ENCODE assay signal across 8 cellular contexts in genomic region chr5:141513627-141514329, GRCh38. TPM values are rescaled to one million over a fixed set of nuclear protein-coding genes. Genes with fewer than 3 reads are reported as not detected.
DNase-seq lines count a peak whose midpoint lies in the region; ATAC-seq and TF ChIP-seq lines count a peak whose summit lies in the region.

No MANE protein-coding gene starts in this region.

- WGBS in right lobe of liver (ENCODE audit: insufficient coverage, low coverage, low lambda C conversion rate, missing lambda C conversion rate), result 19% methylated on average over 13 of the region's 29 CpGs

- no peaks in the 10 kb centered on the region for H3K9me3 ChIP-seq in right lobe of liver

- H3K4me1 ChIP-seq in right lobe of liver, result peaks cover 0 to 11% (median 0%) of the 10 kb centered on the region in 4 donors

- peak; percentile 35 for ATAC-seq in GM21447 (IDR thresholded peaks at IDR 0.05; ENCODE audit: unreplicated experiment)
- peak; percentile 43 to 56 (median 46) for ATAC-seq in right lobe of liver
- ATAC-seq in GM19035 (IDR thresholded peaks at IDR 0.05; ENCODE audit: unreplicated experiment), result no peak

- TF ChIP-seq CTCF in BJ (IDR thresholded peaks at IDR 0.05; ENCODE audit: insufficient read depth, low read depth, low read length) (no peak), right lobe of liver (IDR thresholded peaks at IDR 0.05) (no peak)

- H3K27me3 ChIP-seq in BJ (ENCODE audit: control insufficient read depth, insufficient read depth, low read length) (no peaks in the 10 kb centered on the region), right lobe of liver (no peaks in the 10 kb centered on the region)

- H3K4me3 ChIP-seq in BJ (ENCODE audit: low read depth, low read length) (peak overlapping the region; percentile 39), right lobe of liver (peak overlapping the region; percentile 31 to 45 (median 38))

- CTCF ChIA-PET in BJ (lab: Yijun Ruan, JAX), result interaction anchor here (1.0 to 11.0 kb wide), 22 partner anchors 10 to 117 kb away, joined by 3 to 170 read pairs (median 6); partner anchors contain the start of genes PCDHGA10, PCDHGA11, PCDHGA12 and PCDHGB7

- peak overlapping the region; percentile 40 to 87 (median 69) for H3K27ac ChIP-seq in right lobe of liver

- DNase-seq in BJ (ENCODE audit: low read depth), result peak; percentile 49
- peak; percentile 48 for DNase-seq in NCI-H146 treated with DMSO at 0.1 percent for 48 hours (lab: John Stamatoyannopoulos, UW; ENCODE audit: unreplicated experiment)
- peak; percentile 72 to 79 for DNase-seq in activated CD4-positive, alpha-beta T cell treated with anti-CD3 and anti-CD28 coated beads, Interleukin-2, amount 50 U/mL, for 48 hours
- peak; percentile 84 for DNase-seq in ecto neural progenitor cell (ENCODE audit: low spot score)
- DNase-seq in right lobe of liver, result peak in 2 of 3 donors; percentile 64 to 74
- DNase-seq in stimulated activated CD4-positive, alpha-beta T cell treated with anti-CD3 and anti-CD28 coated beads, Interleukin-2, amount 100 ng/mL, for 48 hours, result peak; percentile 51 to 55

- TF ChIP-seq POLR2A in right lobe of liver (IDR thresholded peaks at IDR 0.05), result no peak

- intact Hi-C loops in right lobe of liver (cut with DNase I), result no loop called here

- POLR2A ChIA-PET in BJ (lab: Charles Lee), result interaction anchor here (0.6 kb wide), 1 partner anchor 1131 kb away, joined by 3 read pairs; no protein-coding TSS in a partner anchor

- peaks cover 11% of the 10 kb centered on the region for H3K36me3 ChIP-seq in BJ (ENCODE audit: control insufficient read depth, insufficient read depth, low read length)
- H3K36me3 ChIP-seq in right lobe of liver, result peaks cover 0 to 18% (median 8%) of the 10 kb centered on the region in 4 donors

RNA-seq across cellular contexts. Expression of gene PCDHGC5, which starts 24.9 kb away (rescaled TPM):
- polyA plus RNA-seq in BJ (2011; rRNA removed), result 0.99 and 1.6 TPM in 2 replicates
- polyA minus RNA-seq in BJ (2011; rRNA and poly(A)+ RNA removed), result 6.6 and 6.8 TPM in 2 replicates
- total RNA-seq in right lobe of liver, result under 1 TPM; 0.24 to 0.37 (median 0.32) TPM

RNA-seq across cellular contexts. Expression of gene PCDHGC4, which starts 28.9 kb away (rescaled TPM):
- polyA plus RNA-seq in BJ (2011; rRNA removed), result 0.49 TPM in 2 replicates
- polyA minus RNA-seq in BJ (2011; rRNA and poly(A)+ RNA removed), result 5.5 and 5.6 TPM in 2 replicates
- total RNA-seq in right lobe of liver, result 10 to 100 TPM in 1 of 6 experiments, under 1 TPM in 5; 0.20 to 10.7 (median 0.34) TPM

RNA-seq across cellular contexts. Expression of gene PCDHGC3, which starts 38.0 kb away (rescaled TPM):
- polyA plus RNA-seq in BJ (2011; rRNA removed), result 36.5 and 56.3 TPM in 2 replicates
- polyA minus RNA-seq in BJ (2011; rRNA and poly(A)+ RNA removed), result 17.3 and 24.8 TPM in 2 replicates
- total RNA-seq in right lobe of liver, result 10 to 100 TPM in 1 of 6 experiments, 1 to 10 TPM in 5; 6.1 to 10.6 (median 7.6) TPM
